In the genomic region with DNA sequence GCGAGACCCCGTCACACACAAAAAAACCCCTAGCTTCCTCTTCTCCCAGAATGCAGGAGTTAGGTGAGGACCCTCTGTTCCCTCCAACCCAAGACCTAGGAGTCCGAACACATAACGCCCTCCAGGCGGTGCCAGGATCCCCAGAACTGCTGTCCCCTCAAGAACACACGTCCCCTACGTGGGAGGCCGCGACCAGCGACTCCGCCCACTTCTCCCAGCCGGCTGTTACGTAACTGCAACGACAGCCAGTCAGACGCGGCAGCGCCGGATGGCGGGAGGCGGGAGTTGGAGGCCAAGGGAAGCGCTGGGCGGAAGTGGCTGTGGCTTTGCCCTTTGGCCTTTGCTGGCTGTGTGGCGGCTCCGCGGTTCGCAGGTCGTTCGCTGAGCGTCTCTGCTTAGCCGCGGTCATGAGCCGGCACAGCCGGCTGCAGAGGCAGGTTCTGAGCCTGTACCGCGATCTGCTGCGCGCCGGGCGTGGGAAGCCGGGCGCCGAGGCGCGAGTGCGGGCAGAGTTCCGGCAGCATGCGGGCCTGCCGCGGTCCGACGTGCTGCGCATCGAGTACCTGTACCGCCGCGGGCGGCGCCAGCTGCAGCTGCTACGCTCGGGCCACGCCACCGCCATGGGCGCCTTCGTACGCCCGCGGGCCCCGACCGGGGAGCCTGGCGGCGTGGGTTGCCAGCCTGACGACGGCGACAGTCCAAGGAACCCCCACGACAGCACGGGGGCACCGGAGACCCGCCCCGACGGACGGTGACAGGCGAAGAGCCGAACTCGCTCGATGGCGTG, we compare ENCODE assay signal across 8 cellular contexts. TPM values are rescaled to one million over a fixed set of nuclear protein-coding genes. Genes with fewer than 3 reads are reported as not detected.
DNase-seq lines count a peak whose midpoint lies in the region; ATAC-seq and TF ChIP-seq lines count a peak whose summit lies in the region.

A gene with protein sequence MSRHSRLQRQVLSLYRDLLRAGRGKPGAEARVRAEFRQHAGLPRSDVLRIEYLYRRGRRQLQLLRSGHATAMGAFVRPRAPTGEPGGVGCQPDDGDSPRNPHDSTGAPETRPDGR (plus strand): TSS at position 321 of the 787 bp plus-strand sequence. CDS start 87 bp downstream, at position 408.

- BruUV-seq in Caco-2 (replicated peaks; lab: Mats Ljungman, UMichigan), result TSS peak; percentile 43

- TF ChIP-seq CTCF in Caco-2 (IDR thresholded peaks at IDR 0.05; ENCODE audit: insufficient read depth in 1 of 2, low read depth in 1 of 2, low read length in 1 of 2, severe bottlenecking in 1 of 2, unreplicated experiment in 1 of 2) (no peak), mesothelial cell of epicardium (IDR thresholded peaks at IDR 0.05; ENCODE audit: unreplicated experiment) (no peak)

- H3K27me3 ChIP-seq in Caco-2 (replicated peaks; ENCODE audit: control insufficient read depth, insufficient read depth, low read length) (no peaks in the 10 kb centered on the region), NT2/D1 (ENCODE audit: insufficient read depth, insufficient read length) (no peaks in the 10 kb centered on the region)

- H3K36me3 Mint-ChIP-seq in Caco-2 (ENCODE audit: insufficient read depth, unreplicated experiment), result peaks cover 34% of the 10 kb centered on the region
- H3K36me3 Mint-ChIP-seq in mesothelial cell of epicardium, result no peaks in the 10 kb centered on the region

- no peaks in the 10 kb centered on the region for H3K36me3 ChIP-seq in Caco-2 (ENCODE audit: control insufficient read depth, insufficient read depth, low read length)
- peaks cover 12% of the 10 kb centered on the region for H3K36me3 ChIP-seq in NT2/D1 (ENCODE audit: insufficient read depth, insufficient read length, low read length)

- CTCF ChIA-PET in Caco-2 (lab: Charles Lee), result interaction anchor here (1.0 to 2.0 kb wide), 4 partner anchors 13 to 64 kb away, joined by 3 to 5 read pairs (median 4); a partner anchor contains a TSS

- peak within 1 kb of the TSS; percentile 95 for H3K4me3 Mint-ChIP-seq in Caco-2 (ENCODE audit: unreplicated experiment)
- H3K4me3 Mint-ChIP-seq in mesothelial cell of epicardium, result peak within 1 kb of the TSS; percentile 84

- intact Hi-C loops in Caco-2 (cut with micrococcal nuclease; ENCODE audit: unreplicated experiment), result loop anchor here (2.0 kb wide), 2 partner anchors 14 to 60 kb away; a partner anchor contains a TSS

- no peaks in the 10 kb centered on the region for H3K9me3 Mint-ChIP-seq in Caco-2 (ENCODE audit: unreplicated experiment)
- no peaks in the 10 kb centered on the region for H3K9me3 Mint-ChIP-seq in mesothelial cell of epicardium

- POLR2A ChIA-PET in Caco-2 (lab: Charles Lee), result interaction anchor here (0.7 to 2.2 kb wide), 3 partner anchors 9 to 19 kb away, joined by 3 to 15 read pairs (median 4); a partner anchor contains a TSS

- H3K9ac ChIP-seq in NT2/D1 (ENCODE audit: insufficient read length, low read depth), result peak within 1 kb of the TSS; percentile 90

- in situ Hi-C loops in endometrial microvascular endothelial cells (cut with HindIII; ENCODE audit: inconsistent ontology term, low pct_unique_long_range_greater_than_20kb, low sequenced_read_pairs), result no loop called here

- H3K4me1 Mint-ChIP-seq in Caco-2 (ENCODE audit: low read depth, unreplicated experiment) (peaks cover 11% of the 10 kb centered on the region), mesothelial cell of epicardium (peaks cover 14% of the 10 kb centered on the region)

- ATAC-seq in GM21360 (IDR thresholded peaks at IDR 0.05; ENCODE audit: unreplicated experiment), result peak; percentile 66

- H3K27ac Mint-ChIP-seq in Caco-2 (ENCODE audit: unreplicated experiment) (peak within 1 kb of the TSS; percentile 93), mesothelial cell of epicardium (peak within 1 kb of the TSS; percentile 86)

- DNase-seq in Caco-2 (peak; percentile 97), HUDEP-2 (lab: John Stamatoyannopoulos, UW; ENCODE audit: unreplicated experiment in 76 of 76) (peak; percentile 32 to 99 (median 97)), NT2/D1 (ENCODE audit: low read depth, low spot score) (peak; percentile 79), mesothelial cell of epicardium (ENCODE audit: low spot score in 2 of 2, unreplicated experiment in 2 of 2) (peak; percentile 72 to 84)
- DNase-seq in activated CD8-positive, alpha-beta memory T cell treated with anti-CD3 and anti-CD28 coated beads, Interleukin-2, amount 50 U/mL, for 24 hours (ENCODE audit: extremely low read depth), result peak; percentile 91
- DNase-seq in stimulated activated CD8-positive, alpha-beta memory T cell treated with anti-CD3 and anti-CD28 coated beads, Interleukin-15, amount 100 ng/mL, for 48 hours (ENCODE audit: low read depth in 2 of 2), result peak; percentile 93 to 95

- H3K27me3 Mint-ChIP-seq in Caco-2 (ENCODE audit: insufficient read depth, unreplicated experiment) (no peaks in the 10 kb centered on the region), mesothelial cell of epicardium (ENCODE audit: low read depth) (peaks cover 3% of the 10 kb centered on the region)

- H3K4me3 ChIP-seq in Caco-2 (ENCODE audit: low read depth, low read length) (peak within 1 kb of the TSS; percentile 98), NT2/D1 (ENCODE audit: insufficient read length, low read depth) (peak within 1 kb of the TSS; percentile 88)

- H3K9me3 ChIP-seq in Caco-2 (no peaks in the 10 kb centered on the region), NT2/D1 (ENCODE audit: insufficient read depth, low read length) (no peaks in the 10 kb centered on the region)

- no peaks in the 10 kb centered on the region for H3K4me1 ChIP-seq in Caco-2
- H3K4me1 ChIP-seq in NT2/D1 (ENCODE audit: insufficient read depth, insufficient read length), result peaks cover 9% of the 10 kb centered on the region

RNA-seq across cellular contexts. Expression of the gene that starts here (rescaled TPM):
- total RNA-seq in Caco-2 (2022) (26.2 and 28.1 TPM in 2 replicates), endometrial microvascular endothelial cells (ENCODE audit: inconsistent ontology term) (17.0 TPM), mesothelial cell of epicardium (10.6 to 12.4 TPM (median 12.0 TPM) in 3 replicates)

Comparison
In these comparisons a context has a peak if more than half of its experiments do, and no peak if none do; other contexts are left out.
1. Peak in every context shown above with its lines: DNase-seq, ATAC-seq and H3K4me3 ChIP-seq.